9 cellular contexts compared by ENCODE assay signal in genomic region chr21:41783476-41784150, GRCh38. TPM values are rescaled to one million over a fixed set of nuclear protein-coding genes. Genes with fewer than 3 reads are reported as not detected.
A peak's percentile ranks its signal among the peaks of the same experiment; 100 is the strongest.
DNase-seq lines count a peak whose midpoint lies in the region; ATAC-seq and TF ChIP-seq lines count a peak whose summit lies in the region.
"Had no signal": no experiment of that assay in that cellular context is flagged by ENCODE, and none has a peak within 500 bp of the region (broad histone marks: within the 10 kb centered on the region; RNA-seq: fewer than 3 reads in every experiment).

No MANE protein-coding gene starts in this region.

- in situ Hi-C loops in astrocyte of the cerebellum (cut with HindIII; ENCODE audit: low sequenced_read_pairs): loop anchor here (5.0 to 25.0 kb wide), 2 partner anchors 171 to 496 kb away; no protein-coding TSS in a partner anchor

- no peak for TF ChIP-seq CTCF in astrocyte of the cerebellum (IDR thresholded peaks at IDR 0.05; ENCODE audit: low read depth, low read length, missing control alignments)
- no peak for TF ChIP-seq CTCF in smooth muscle cell (IDR thresholded peaks at IDR 0.05; ENCODE audit: borderline replicate concordance, insufficient read depth, poor library complexity, severe bottlenecking)
- no peak for TF ChIP-seq CTCF in psoas muscle (IDR thresholded peaks at IDR 0.05)

- 57% methylated on average over 18 of the region's 18 CpGs for WGBS in smooth muscle cell (ENCODE audit: low lambda C conversion rate)
- 60 to 69% (median 66%) methylated on average over 18 of the region's 18 CpGs for WGBS in psoas muscle, 3 donors

- H3K27me3 ChIP-seq in smooth muscle cell (ENCODE audit: low read depth) (peaks cover 29% of the 10 kb centered on the region), psoas muscle (ENCODE audit: insufficient read depth in 3 of 3, low read length in 2 of 3) (peaks cover 4 to 68% (median 5%) of the 10 kb centered on the region in 3 donors)

- H3K9me3 ChIP-seq in smooth muscle cell (replicated peaks; ENCODE audit: low read depth) (no peaks in the 10 kb centered on the region), psoas muscle (no peaks in the 10 kb centered on the region)

- no peaks in the 10 kb centered on the region for H3F3A ChIP-seq in smooth muscle cell (ENCODE audit: low read depth)

- no peak overlapping the region for H3K9ac ChIP-seq in smooth muscle cell (ENCODE audit: low read depth)

- H3K27ac ChIP-seq in smooth muscle cell (ENCODE audit: low read depth): peak overlapping the region; percentile 57
- no peak overlapping the region for H3K27ac ChIP-seq in psoas muscle

- H3K36me3 ChIP-seq in smooth muscle cell (ENCODE audit: low read depth): no peaks in the 10 kb centered on the region
- no peaks in the 10 kb centered on the region for H3K36me3 ChIP-seq in psoas muscle (ENCODE audit: insufficient read depth in 1 of 2, low read depth in 1 of 2)

- intact Hi-C loops in psoas muscle (cut with DNase I): no loop called here

- no peaks in the 10 kb centered on the region for H4K20me1 ChIP-seq in smooth muscle cell (ENCODE audit: low read depth)

- H3K4me1 ChIP-seq in smooth muscle cell (ENCODE audit: low read depth) (peaks cover 4% of the 10 kb centered on the region), psoas muscle (no peaks in the 10 kb centered on the region)

- no peak overlapping the region for H3K4me2 ChIP-seq in smooth muscle cell

- H3K79me2 ChIP-seq in smooth muscle cell (ENCODE audit: low read depth): no peaks in the 10 kb centered on the region

- no peak overlapping the region for H2AFZ ChIP-seq in smooth muscle cell (ENCODE audit: low read depth)

- no peak overlapping the region for H3K4me3 ChIP-seq in astrocyte of the cerebellum (ENCODE audit: low read depth, low read length)
- H3K4me3 ChIP-seq in smooth muscle cell: no peak overlapping the region
- H3K4me3 ChIP-seq in psoas muscle: no peak overlapping the region

- ATAC-seq in psoas muscle (no peak), GM21825 (IDR thresholded peaks at IDR 0.05; ENCODE audit: unreplicated experiment) (no peak)

- DNase-seq in activated CD4-positive, alpha-beta T cell treated with anti-CD3 and anti-CD28 coated beads for 48 hours: peak; percentile 15
- no peak for DNase-seq in activated CD4-positive, alpha-beta T cell treated with anti-CD3 and anti-CD28 coated beads for 1 hour
- DNase-seq in NCI-H226 (peak; percentile 80), astrocyte of the cerebellum (ENCODE audit: low read depth) (peak; percentile 79), smooth muscle cell (lab: John Stamatoyannopoulos, UW; ENCODE audit: unreplicated experiment) (no peak), psoas muscle (no peak), NOMO-1 treated with dmso at 0.1 percent for 144 hours (lab: John Stamatoyannopoulos, UW; ENCODE audit: unreplicated experiment) (no peak)
- DNase-seq: NCI-H524 treated with DMSO at 0.1 percent for 48 hours had no signal

RNA-seq across cellular contexts. Expression of gene RIPK4, which starts 16.8 kb away (rescaled TPM):
- total RNA-seq in smooth muscle cell (2.6 and 3.7 TPM in 2 replicates), psoas muscle (not detected)
- polyA plus RNA-seq in smooth muscle cell (1.1 and 7.4 TPM in 2 replicates), psoas muscle (under 1 TPM in 1 of 3 donors, not detected in 2; 0.01 TPM)

Comparison
In these comparisons a context has a peak if more than half of its experiments do, and no peak if none do; other contexts are left out.
1. DNase-seq: peak in activated CD4-positive, alpha-beta T cell treated with anti-CD3 and anti-CD28 coated beads for 48 hours (single experiment), NCI-H226 (single experiment) and astrocyte of the cerebellum (single experiment); none in activated CD4-positive, alpha-beta T cell treated with anti-CD3 and anti-CD28 coated beads for 1 hour (single experiment), smooth muscle cell (single experiment), psoas muscle (0 of 2) and NOMO-1 treated with dmso at 0.1 percent for 144 hours (single experiment).